ENCODE assay signal across 1 cellular context in the genomic region with DNA sequence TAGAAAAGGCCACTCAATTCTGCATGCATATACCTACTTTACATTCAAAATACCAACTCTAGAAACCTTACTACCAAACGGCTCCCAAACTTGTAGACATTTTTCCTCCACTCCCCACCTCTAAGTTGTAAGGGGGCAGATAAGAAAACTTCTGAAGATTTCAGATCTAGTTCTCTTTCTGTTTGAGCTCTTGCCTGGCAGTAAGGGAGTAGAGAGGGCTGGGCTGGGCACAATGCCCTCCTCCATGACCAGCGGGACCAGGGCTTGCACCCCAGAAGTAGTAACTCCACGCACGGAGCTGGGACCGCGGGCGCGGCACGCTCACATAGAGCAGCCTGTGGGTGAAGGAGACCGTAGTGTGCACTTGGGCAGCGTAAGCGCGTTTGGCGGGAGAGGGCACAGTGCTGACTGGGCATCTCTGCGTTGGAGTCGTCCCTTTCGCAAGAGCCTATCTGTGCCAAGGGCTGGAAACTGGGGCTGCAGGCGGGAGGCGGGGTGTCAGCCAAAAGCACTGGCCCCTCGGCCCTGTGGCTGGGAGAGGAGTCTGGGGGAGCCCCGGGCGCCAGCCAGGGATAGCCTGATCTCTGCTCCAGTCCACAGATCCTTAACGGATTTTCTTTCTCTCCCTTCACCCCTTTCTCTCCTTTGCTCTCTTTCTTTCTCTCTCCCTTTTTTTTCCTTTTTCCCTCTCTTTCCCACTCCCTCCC.
TF ChIP-seq lines count a peak whose summit lies in the region.

No MANE protein-coding gene starts in this region.

TF ChIP-seq in HepG2, 621 proteins besides CTCF, POLR2A, EP300 and RAD21 (continued from another document):
- TF ChIP-seq, protein P1, sequence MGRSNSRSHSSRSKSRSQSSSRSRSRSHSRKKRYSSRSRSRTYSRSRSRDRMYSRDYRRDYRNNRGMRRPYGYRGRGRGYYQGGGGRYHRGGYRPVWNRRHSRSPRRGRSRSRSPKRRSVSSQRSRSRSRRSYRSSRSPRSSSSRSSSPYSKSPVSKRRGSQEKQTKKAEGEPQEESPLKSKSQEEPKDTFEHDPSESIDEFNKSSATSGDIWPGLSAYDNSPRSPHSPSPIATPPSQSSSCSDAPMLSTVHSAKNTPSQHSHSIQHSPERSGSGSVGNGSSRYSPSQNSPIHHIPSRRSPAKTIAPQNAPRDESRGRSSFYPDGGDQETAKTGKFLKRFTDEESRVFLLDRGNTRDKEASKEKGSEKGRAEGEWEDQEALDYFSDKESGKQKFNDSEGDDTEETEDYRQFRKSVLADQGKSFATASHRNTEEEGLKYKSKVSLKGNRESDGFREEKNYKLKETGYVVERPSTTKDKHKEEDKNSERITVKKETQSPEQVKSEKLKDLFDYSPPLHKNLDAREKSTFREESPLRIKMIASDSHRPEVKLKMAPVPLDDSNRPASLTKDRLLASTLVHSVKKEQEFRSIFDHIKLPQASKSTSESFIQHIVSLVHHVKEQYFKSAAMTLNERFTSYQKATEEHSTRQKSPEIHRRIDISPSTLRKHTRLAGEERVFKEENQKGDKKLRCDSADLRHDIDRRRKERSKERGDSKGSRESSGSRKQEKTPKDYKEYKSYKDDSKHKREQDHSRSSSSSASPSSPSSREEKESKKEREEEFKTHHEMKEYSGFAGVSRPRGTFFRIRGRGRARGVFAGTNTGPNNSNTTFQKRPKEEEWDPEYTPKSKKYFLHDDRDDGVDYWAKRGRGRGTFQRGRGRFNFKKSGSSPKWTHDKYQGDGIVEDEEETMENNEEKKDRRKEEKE (IDR thresholded peaks at IDR 0.05), result no peak
